Comparison of ENCODE assay signal across 22 cellular contexts in the genomic region with DNA sequence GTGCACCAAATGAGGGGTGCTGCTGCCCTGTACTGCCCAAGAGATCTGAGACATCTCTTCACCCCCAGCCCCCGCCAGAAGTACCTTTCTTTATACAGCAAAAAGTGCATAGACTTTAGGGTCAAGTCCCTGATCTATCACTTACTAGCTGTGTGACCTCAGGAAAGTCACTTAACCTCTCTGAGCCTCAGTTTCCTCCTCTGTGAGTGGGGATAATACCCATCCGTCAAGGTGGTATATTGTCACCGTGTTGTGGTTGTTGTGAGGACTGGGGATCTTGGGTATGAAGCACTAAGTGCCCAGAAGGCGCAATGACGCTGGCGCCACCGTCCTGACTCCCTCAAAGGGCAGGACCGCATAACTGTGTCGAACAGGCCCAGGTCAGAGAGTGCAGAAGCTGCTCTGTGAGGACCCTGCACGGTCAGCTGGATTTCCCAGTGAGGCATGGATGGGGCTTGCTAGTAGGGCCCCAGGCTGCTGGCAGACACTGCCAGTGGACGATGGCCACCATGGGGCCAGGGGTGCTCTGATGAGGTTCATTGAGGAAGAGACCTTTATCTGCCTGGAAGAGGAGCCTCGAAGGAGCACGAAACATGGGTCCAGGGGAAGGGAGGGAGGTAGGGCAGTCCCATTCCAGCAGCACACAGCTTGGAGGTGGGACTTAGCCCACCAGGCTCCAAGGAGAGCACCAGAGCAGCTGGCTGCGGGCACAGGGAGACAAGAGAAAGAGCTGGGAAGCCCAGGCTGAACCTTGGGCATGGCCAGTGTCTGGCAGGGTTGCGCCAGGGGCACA.
"Had no signal": no experiment of that assay in that cellular context is flagged by ENCODE, and none has a peak within 500 bp of the region (broad histone marks: within the 10 kb centered on the region; RNA-seq: fewer than 3 reads in every experiment).

No MANE protein-coding gene starts in this region.

- H2AFZ ChIP-seq: neural progenitor cell had no signal

- H3K27me3 ChIP-seq: ascending aorta, gastroesophageal sphincter, heart left ventricle, neural progenitor cell, testis had no signal

- H3K4me2 ChIP-seq: neural progenitor cell had no signal

- H3K4me3 ChIP-seq: ascending aorta, gastroesophageal sphincter, heart left ventricle, neural progenitor cell, psoas muscle, testis had no signal

- H3K9ac ChIP-seq: neural progenitor cell had no signal

- DNase-seq: activated CD4-positive, alpha-beta T cell treated with anti-CD3 and anti-CD28 coated beads, Interleukin-2, amount 10 ng/mL, durations not matched to agents 7 days and 5 days; activated CD8-positive, alpha-beta memory T cell treated with anti-CD3 and anti-CD28 coated beads for 24 hours; activated CD8-positive, alpha-beta memory T cell treated with anti-CD3 and anti-CD28 coated beads, Interleukin-2, amount 50 U/mL, for 48 hours; activated effector memory CD4-positive, alpha-beta T cell treated with Interleukin-2 at 50 U/mL for 16 hours; activated naive CD4-positive, alpha-beta T cell treated with anti-CD3 and anti-CD28 coated beads, Interleukin-2, amount 10 ng/mL, durations not matched to agents 7 days and 5 days; activated T-cell treated with anti-CD3 and anti-CD28 coated beads, Interleukin-2, amount 50 U/mL, for 48 hours; cerebellar nuclear complex; cortex of kidney; effector CD4-positive, alpha-beta T cell; heart left ventricle; kidney; naive B cell; psoas muscle; right cardiac atrium; stimulated activated CD4-positive, alpha-beta T cell treated with anti-CD3 and anti-CD28 coated beads, Interleukin-15, amount 100 ng/mL, for 24 hours; stimulated activated CD4-positive, alpha-beta T cell treated with anti-CD3 and anti-CD28 coated beads, Interleukin-2, amount 100 ng/mL, for 48 hours; stimulated activated naive CD8-positive, alpha-beta T cell treated with anti-CD3 and anti-CD28 coated beads, Interleukin-15, amount 100 ng/mL, for 72 hours; testis had no signal

- H3K27ac ChIP-seq: ascending aorta, gastroesophageal sphincter, neural progenitor cell, psoas muscle, testis had no signal

- ATAC-seq: activated CD4-positive, CD25-positive, alpha-beta regulatory T cell treated with anti-CD3 and anti-CD28 coated beads, Interleukin-2, amount 50 U/mL, for 24 hours; psoas muscle; stimulated activated naive CD8-positive, alpha-beta T cell treated with anti-CD3 and anti-CD28 coated beads, Interleukin-15, amount 100 ng/mL, for 72 hours had no signal

- H3K9me3 ChIP-seq: ascending aorta, testis had no signal

- H3K36me3 ChIP-seq: ascending aorta, gastroesophageal sphincter, heart left ventricle, neural progenitor cell had no signal

- H3K4me1 ChIP-seq: ascending aorta, gastroesophageal sphincter, neural progenitor cell, psoas muscle, testis had no signal
